16 cellular contexts compared by ENCODE assay signal in the genomic region with DNA sequence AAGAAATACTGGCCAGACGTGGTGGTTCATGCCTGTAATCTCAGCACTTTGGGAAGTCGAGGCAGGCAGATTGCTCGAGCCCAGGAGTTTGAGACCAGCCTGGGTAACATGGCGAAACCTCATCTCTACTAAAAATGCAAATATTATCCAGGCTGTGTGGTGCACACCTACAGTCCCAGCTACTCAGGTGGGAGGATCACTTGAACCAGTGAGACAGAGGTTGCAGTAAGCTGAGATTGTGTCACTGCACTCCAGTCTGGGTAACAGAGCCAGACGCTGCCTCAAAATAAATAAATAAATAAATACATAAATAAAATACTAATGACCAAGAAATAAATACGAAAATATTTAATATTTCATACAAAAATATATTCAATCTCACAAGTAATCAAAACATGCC. TPM values are rescaled to one million over a fixed set of nuclear protein-coding genes. Genes with fewer than 3 reads are reported as not detected.
DNase-seq lines count a peak whose midpoint lies in the region; ATAC-seq and TF ChIP-seq lines count a peak whose summit lies in the region.
"Had no signal": no experiment of that assay in that cellular context is flagged by ENCODE, and none has a peak within 500 bp of the region (broad histone marks: within the 10 kb centered on the region; RNA-seq: fewer than 3 reads in every experiment).

No MANE protein-coding gene starts in this region.

- no peak for TF ChIP-seq CTCF in natural killer cell (IDR thresholded peaks at IDR 0.05)

- no peak for DNase-seq in natural killer cell
- no peak for DNase-seq in natural killer cell treated with Interleukin-12 subunit alpha and Interleukin-12 subunit beta and Interleukin-15 and Interleukin-18, amount 100 ng/mL, for 72 hours (ENCODE audit: low spot score)
- no peak for DNase-seq in effector memory CD8-positive, alpha-beta T cell
- no peak for DNase-seq in naive thymus-derived CD8-positive, alpha-beta T cell
- DNase-seq in COLO829 (ENCODE audit: low spot score), result no peak
- DNase-seq in HK-2 (ENCODE audit: unreplicated experiment), result no peak
- no peak for DNase-seq in NCI-H1436 (lab: John Stamatoyannopoulos, UW)
- DNase-seq: ACHN; C1 segment of cervical spinal cord; CD8-positive, alpha-beta T cell; DMS53; GM23248; IMR-90 had no signal

- H3K4me3 Mint-ChIP-seq in natural killer cell, result no peak overlapping the region
- no peak overlapping the region for H3K4me3 Mint-ChIP-seq in natural killer cell treated with Interleukin-12 subunit alpha and Interleukin-12 subunit beta and Interleukin-15 and Interleukin-18, amount 100 ng/mL, for 72 hours
- no peak overlapping the region for H3K4me3 Mint-ChIP-seq in effector memory CD8-positive, alpha-beta T cell
- H3K4me3 Mint-ChIP-seq in naive thymus-derived CD8-positive, alpha-beta T cell, result peak overlapping the region in 1 of 10 donors; percentile 36
- H3K4me3 Mint-ChIP-seq: B cell; CD8-positive, alpha-beta T cell had no signal

- POLR2A ChIA-PET in naive thymus-derived CD8-positive, alpha-beta T cell (lab: Charles Lee), result interaction anchor here (1.0 to 1.2 kb wide), 2 partner anchors 15 to 23 kb away, joined by 3 to 5 read pairs; no protein-coding TSS in a partner anchor

- H3K4me1 Mint-ChIP-seq in natural killer cell, result peaks cover 80 to 86% of the 10 kb centered on the region in 2 donors
- H3K4me1 Mint-ChIP-seq in natural killer cell treated with Interleukin-12 subunit alpha and Interleukin-12 subunit beta and Interleukin-15 and Interleukin-18, amount 100 ng/mL, for 72 hours (ENCODE audit: low read depth in 2 of 2), result peaks cover 46 to 48% of the 10 kb centered on the region in 2 donors
- H3K4me1 Mint-ChIP-seq in effector memory CD8-positive, alpha-beta T cell (ENCODE audit: low read depth in 2 of 2), result peaks cover 62 to 80% of the 10 kb centered on the region in 2 donors
- peaks cover 50 to 93% (median 86%) of the 10 kb centered on the region in 4 donors for H3K4me1 Mint-ChIP-seq in naive thymus-derived CD8-positive, alpha-beta T cell

- H3K27ac Mint-ChIP-seq in natural killer cell, result peak overlapping the region; percentile 84 to 93
- peak overlapping the region in 1 of 2 donors; percentile 42 for H3K27ac Mint-ChIP-seq in natural killer cell treated with Interleukin-12 subunit alpha and Interleukin-12 subunit beta and Interleukin-15 and Interleukin-18, amount 100 ng/mL, for 72 hours
- peak overlapping the region; percentile 82 to 92 for H3K27ac Mint-ChIP-seq in effector memory CD8-positive, alpha-beta T cell
- H3K27ac Mint-ChIP-seq in naive thymus-derived CD8-positive, alpha-beta T cell, result peak overlapping the region in 6 of 10 donors; percentile 65 to 93 (median 82)

- intact Hi-C loops in natural killer cell (cut with micrococcal nuclease), result loop anchor here (2.0 kb wide), 1 partner anchor 15 kb away; no protein-coding TSS in a partner anchor

- H3K27me3 Mint-ChIP-seq in natural killer cell (ENCODE audit: low read depth in 2 of 2), result no peaks in the 10 kb centered on the region
- H3K27me3 Mint-ChIP-seq in natural killer cell treated with Interleukin-12 subunit alpha and Interleukin-12 subunit beta and Interleukin-15 and Interleukin-18, amount 100 ng/mL, for 72 hours, result no peaks in the 10 kb centered on the region
- no peaks in the 10 kb centered on the region for H3K27me3 Mint-ChIP-seq in effector memory CD8-positive, alpha-beta T cell
- H3K27me3 Mint-ChIP-seq in naive thymus-derived CD8-positive, alpha-beta T cell, result no peaks in the 10 kb centered on the region
- H3K27me3 Mint-ChIP-seq: B cell had no signal

- ATAC-seq in natural killer cell (no peak), HG02759 (IDR thresholded peaks at IDR 0.05; ENCODE audit: unreplicated experiment) (no peak)
- no peak for ATAC-seq in natural killer cell treated with Interleukin-12 subunit alpha and Interleukin-12 subunit beta and Interleukin-15 and Interleukin-18, amount 100 ng/mL, for 72 hours
- no peak for ATAC-seq in effector memory CD8-positive, alpha-beta T cell (replicated peaks)
- ATAC-seq in naive thymus-derived CD8-positive, alpha-beta T cell, result no peak
- ATAC-seq: CD8-positive, alpha-beta T cell; HCT116 had no signal

- no peaks in the 10 kb centered on the region for H3K9me3 Mint-ChIP-seq in natural killer cell
- H3K9me3 Mint-ChIP-seq in natural killer cell treated with Interleukin-12 subunit alpha and Interleukin-12 subunit beta and Interleukin-15 and Interleukin-18, amount 100 ng/mL, for 72 hours, result no peaks in the 10 kb centered on the region
- H3K9me3 Mint-ChIP-seq in effector memory CD8-positive, alpha-beta T cell, result no peaks in the 10 kb centered on the region
- no peaks in the 10 kb centered on the region for H3K9me3 Mint-ChIP-seq in naive thymus-derived CD8-positive, alpha-beta T cell
- H3K9me3 Mint-ChIP-seq: CD8-positive, alpha-beta T cell had no signal

- no peaks in the 10 kb centered on the region for H3K36me3 Mint-ChIP-seq in natural killer cell
- H3K36me3 Mint-ChIP-seq in natural killer cell treated with Interleukin-12 subunit alpha and Interleukin-12 subunit beta and Interleukin-15 and Interleukin-18, amount 100 ng/mL, for 72 hours, result no peaks in the 10 kb centered on the region
- peaks cover 12% of the 10 kb centered on the region for H3K36me3 Mint-ChIP-seq in effector memory CD8-positive, alpha-beta T cell (ENCODE audit: insufficient read depth)
- no peaks in the 10 kb centered on the region for H3K36me3 Mint-ChIP-seq in naive thymus-derived CD8-positive, alpha-beta T cell
- H3K36me3 Mint-ChIP-seq: CD8-positive, alpha-beta T cell had no signal

RNA-seq across cellular contexts. Expression of a gene that starts 18.8 kb away (rescaled TPM):
- total RNA-seq in natural killer cell, result 10 to 100 TPM; 47.7 to 79.3 (median 51.2) TPM
- total RNA-seq in natural killer cell treated with Interleukin-12 subunit alpha and Interleukin-12 subunit beta and Interleukin-15 and Interleukin-18, amount 100 ng/mL, for 72 hours, result 1 to 10 TPM; 3.3 to 4.0 TPM
- total RNA-seq in naive thymus-derived CD8-positive, alpha-beta T cell, result 10 to 100 TPM; 29.6 TPM
- polyA plus RNA-seq in naive thymus-derived CD8-positive, alpha-beta T cell, result 1 to 10 TPM; 2.6 to 4.0 (median 3.2) TPM

Comparison
In these comparisons a context has a peak if more than half of its experiments do, and no peak if none do; other contexts are left out.
1. RNA of a gene that starts 18.8 kb away (total RNA-seq): 47.7 to 79.3 TPM in natural killer cell and 29.6 TPM in naive thymus-derived CD8-positive, alpha-beta T cell; 3.3 to 4.0 TPM in natural killer cell treated with Interleukin-12 subunit alpha and Interleukin-12 subunit beta and Interleukin-15 and Interleukin-18, amount 100 ng/mL, for 72 hours; every median in the first group is over 4 times any median in the second.